ENCODE assay signal across 9 cellular contexts in genomic region chr2:232111551-232111950, GRCh38.
"Had no signal": no experiment of that assay in that cellular context is flagged by ENCODE, and none has a peak within 500 bp of the region (broad histone marks: within the 10 kb centered on the region; RNA-seq: fewer than 3 reads in every experiment).

No MANE protein-coding gene starts in this region.

- H3K4me1 ChIP-seq: HAP-1 had no signal

- H3K9ac ChIP-seq: GM23248 had no signal

- H3K9me3 Mint-ChIP-seq: HFFc6 had no signal

- H3K36me3 ChIP-seq: HAP-1 had no signal

- ATAC-seq: HCT116, K562 had no signal

- H3K27ac ChIP-seq: GM23248, HL-60 had no signal

- H3K27ac Mint-ChIP-seq: HFFc6 had no signal

- H3K4me3 Mint-ChIP-seq: HFFc6 had no signal

- DNase-seq: GM23248, GOT3, H7, HFFc6, IMR-90 had no signal

- H3K4me3 ChIP-seq: GM23248, HAP-1, K562 had no signal
